Comparison of ENCODE assay signal across 1 cellular context in genomic region chr4:3041192-3042142, GRCh38.
TF ChIP-seq lines count a peak whose summit lies in the region.

No MANE protein-coding gene starts in this region.

TF ChIP-seq in GM12878, 131 proteins besides CTCF, POLR2A, EP300 and RAD21 (continued from another document and continues in another):
- TF ChIP-seq RB1 (IDR thresholded peaks at IDR 0.05; ENCODE audit: borderline replicate concordance) (no peak), CEBPZ (IDR thresholded peaks at IDR 0.05; ENCODE audit: low read depth, low read length) (no peak), SMAD5 (IDR thresholded peaks at IDR 0.05; ENCODE audit: low read depth) (peak; percentile 60; the same call in 1 of the 2 replicates), PAX8 (IDR thresholded peaks at IDR 0.05) (no peak), HCFC1 (IDR thresholded peaks at IDR 0.05; ENCODE audit: low read length) (peak; percentile 18; the same call in 1 of the 2 replicates), EED (IDR thresholded peaks at IDR 0.05; ENCODE audit: low read depth) (peak; percentile 17; the same call in 1 of the 2 replicates), POU2F2 (IDR thresholded peaks at IDR 0.05; ENCODE audit: borderline replicate concordance, low read depth, low read length) (0 out of 3 replicates have a peak, but pooled peaks have one; percentile 14), PKNOX1 (IDR thresholded peaks at IDR 0.05) (no peak), ATF2 (IDR thresholded peaks at IDR 0.05; ENCODE audit: low read length) (no peak), HDGF (IDR thresholded peaks at IDR 0.05) (no peak; the same call in 1 of the 2 replicates), TAF1 (IDR thresholded peaks at IDR 0.05; ENCODE audit: borderline replicate concordance, low read depth, low read length) (0 out of 2 replicates have a peak, but pooled peaks have one; percentile 36), CREM (IDR thresholded peaks at IDR 0.05; ENCODE audit: low read depth) (peak; percentile 40; the same call in 1 of the 2 replicates), HDAC6 (IDR thresholded peaks at IDR 0.05; ENCODE audit: unreplicated experiment) (no peak), ZZZ3 (IDR thresholded peaks at IDR 0.05; ENCODE audit: control insufficient read depth, insufficient read length, low read depth) (no peak), MYB (IDR thresholded peaks at IDR 0.05; ENCODE audit: borderline replicate concordance, low read depth, low read length) (no peak), SKIL (IDR thresholded peaks at IDR 0.05; ENCODE audit: low read depth, poor library complexity, severe bottlenecking) (no peak), USF2 (IDR thresholded peaks at IDR 0.05; ENCODE audit: borderline replicate concordance, low read depth, low read length) (no peak), MEF2B (IDR thresholded peaks at IDR 0.05; ENCODE audit: partially characterized antibody, poor library complexity, severe bottlenecking) (peak; percentile 80), ZNF24 (IDR thresholded peaks at IDR 0.05) (no peak), BCLAF1 (IDR thresholded peaks at IDR 0.05) (no peak), TCF12 (IDR thresholded peaks at IDR 0.05; ENCODE audit: low read depth, low read length) (peak; percentile 62), MXI1 (IDR thresholded peaks at IDR 0.05; ENCODE audit: low read depth, low read length) (peak; percentile 68; the same call in 1 of the 2 replicates), DPF2 (IDR thresholded peaks at IDR 0.05) (0 out of 2 replicates have a peak, but pooled peaks have one; percentile 22), YBX1 (IDR thresholded peaks at IDR 0.05) (no peak), ZBTB40 (IDR thresholded peaks at IDR 0.05; ENCODE audit: borderline replicate concordance) (peak; percentile 54; the same call in 1 of the 2 replicates), SRF (IDR thresholded peaks at IDR 0.05; ENCODE audit: low read depth in 2 of 2, low read length in 2 of 2) (no peak), PRDM15 (CRISPR knock-in tag; IDR thresholded peaks at IDR 0.05) (no peak), ATF7 (IDR thresholded peaks at IDR 0.05; ENCODE audit: low read depth) (no peak), CHD4 (IDR thresholded peaks at IDR 0.05) (no peak), ATF3 (IDR thresholded peaks at IDR 0.05; ENCODE audit: borderline replicate concordance, extremely low read depth, low read depth, low read length) (no peak), STAT3 (IDR thresholded peaks at IDR 0.05; ENCODE audit: low read depth, low read length) (no peak), MYC (IDR thresholded peaks at IDR 0.05; ENCODE audit: insufficient read depth, insufficient read length, insufficient replicate concordance, low read length, severe bottlenecking) (no peak), ZNF274 (IDR thresholded peaks at IDR 0.05; ENCODE audit: insufficient read depth, insufficient read length) (no peak), NFXL1 (IDR thresholded peaks at IDR 0.05; ENCODE audit: borderline replicate concordance) (no peak), RELA (IDR thresholded peaks at IDR 0.05; ENCODE audit: borderline replicate concordance, partially characterized antibody) (no peak)
